In genomic region chr9:105243015-105243686, GRCh38 we compare ENCODE assay signal across 9 cellular contexts. TPM values are rescaled to one million over a fixed set of nuclear protein-coding genes. Genes with fewer than 3 reads are reported as not detected.
DNase-seq lines count a peak whose midpoint lies in the region; ATAC-seq and TF ChIP-seq lines count a peak whose summit lies in the region.
"Had no signal": no experiment of that assay in that cellular context is flagged by ENCODE, and none has a peak within 500 bp of the region (broad histone marks: within the 10 kb centered on the region; RNA-seq: fewer than 3 reads in every experiment).

No MANE protein-coding gene starts in this region.

- H3K27me3 ChIP-seq in CD4-positive, alpha-beta T cell (ENCODE audit: control insufficient read depth, insufficient read depth, low read length): peaks cover 6% of the 10 kb centered on the region
- H3K27me3 ChIP-seq in NT2/D1 (ENCODE audit: insufficient read depth, insufficient read length) (no peaks in the 10 kb centered on the region), dorsolateral prefrontal cortex (no peaks in the 10 kb centered on the region)

- H3K27me3 Mint-ChIP-seq in CD4-positive, alpha-beta T cell: peaks cover 34% of the 10 kb centered on the region
- H3K27me3 Mint-ChIP-seq in nephron progenitor cell (ENCODE audit: low read depth, poor library complexity): no peaks in the 10 kb centered on the region
- peaks cover 21% of the 10 kb centered on the region for H3K27me3 Mint-ChIP-seq in activated naive CD8-positive, alpha-beta T cell treated with anti-CD3 and anti-CD28 coated beads, Interleukin-2, amount 50 U/mL, for 24 hours

- H3K4me3 ChIP-seq in NT2/D1 (ENCODE audit: insufficient read length, low read depth) (peak overlapping the region; percentile 75), dorsolateral prefrontal cortex (peak overlapping the region in 30 of 59 donors; percentile 15 to 94 (median 51))

- no peak for ATAC-seq in CD4-positive, alpha-beta T cell (ENCODE audit: poor library complexity)
- ATAC-seq in activated naive CD8-positive, alpha-beta T cell treated with anti-CD3 and anti-CD28 coated beads, Interleukin-2, amount 50 U/mL, for 24 hours: no peak
- no peak for ATAC-seq in HG03469 (IDR thresholded peaks at IDR 0.05; ENCODE audit: unreplicated experiment)

- peaks cover 45% of the 10 kb centered on the region for H3K4me1 Mint-ChIP-seq in CD4-positive, alpha-beta T cell (ENCODE audit: low read depth)
- H3K4me1 Mint-ChIP-seq in nephron progenitor cell: peaks cover 64% of the 10 kb centered on the region
- peaks cover 21% of the 10 kb centered on the region for H3K4me1 Mint-ChIP-seq in activated naive CD8-positive, alpha-beta T cell treated with anti-CD3 and anti-CD28 coated beads, Interleukin-2, amount 50 U/mL, for 24 hours

- peaks cover 7% of the 10 kb centered on the region for H3K36me3 Mint-ChIP-seq in CD4-positive, alpha-beta T cell (ENCODE audit: low read depth)
- H3K36me3 Mint-ChIP-seq in nephron progenitor cell (ENCODE audit: low read depth): no peaks in the 10 kb centered on the region
- H3K36me3 Mint-ChIP-seq in activated naive CD8-positive, alpha-beta T cell treated with anti-CD3 and anti-CD28 coated beads, Interleukin-2, amount 50 U/mL, for 24 hours (ENCODE audit: low read depth): no peaks in the 10 kb centered on the region

- no peak for DNase-seq in CD4-positive, alpha-beta T cell
- DNase-seq in NT2/D1 (ENCODE audit: low read depth, low spot score) (no peak), dorsolateral prefrontal cortex (no peak), nephron progenitor cell (no peak), AG08396 (ENCODE audit: low spot score) (no peak), NCI-H510A treated with DMSO at 0.1 percent for 48 hours (lab: John Stamatoyannopoulos, UW) (no peak)
- no peak for DNase-seq in activated naive CD8-positive, alpha-beta T cell treated with anti-CD3 and anti-CD28 coated beads, Interleukin-2, amount 50 U/mL, for 24 hours
- DNase-seq: small intestine had no signal

- no peaks in the 10 kb centered on the region for H3K9me3 ChIP-seq in CD4-positive, alpha-beta T cell (ENCODE audit: control insufficient read depth, low read length)
- H3K9me3 ChIP-seq in NT2/D1 (ENCODE audit: insufficient read depth, low read length): no peaks in the 10 kb centered on the region

- CTCF ChIA-PET in CD4-positive, alpha-beta T cell (lab: Charles Lee): interaction anchor here (0.5 kb wide), 1 partner anchor 253 kb away, joined by 3 read pairs; no protein-coding TSS in a partner anchor

- TF ChIP-seq CTCF in CD4-positive, alpha-beta T cell (IDR thresholded peaks at IDR 0.05): no peak
- no peak for TF ChIP-seq CTCF in dorsolateral prefrontal cortex (IDR thresholded peaks at IDR 0.05 in 54 of 56, conservative IDR thresholded peaks at IDR 0.05 in 2 of 56; ENCODE audit: low read depth in 1 of 56, partially characterized antibody in 56 of 56)
- no peak for TF ChIP-seq CTCF in nephron progenitor cell (IDR thresholded peaks at IDR 0.05)

- H3K36me3 ChIP-seq in NT2/D1 (ENCODE audit: insufficient read depth, insufficient read length, low read length): no peaks in the 10 kb centered on the region

- POLR2A ChIA-PET in CD4-positive, alpha-beta T cell (lab: Charles Lee): interaction anchor here (1.7 to 2.8 kb wide), 4 partner anchors 14 to 496 kb away, joined by 6 to 21 read pairs (median 14); partner anchors contain the start of gene NIPSNAP3A

- H3K9ac ChIP-seq in NT2/D1 (ENCODE audit: insufficient read length, low read depth): peak overlapping the region; percentile 73

- no peak overlapping the region for H3K27ac ChIP-seq in CD4-positive, alpha-beta T cell (ENCODE audit: low read depth, low read length)
- H3K27ac ChIP-seq in dorsolateral prefrontal cortex: peak overlapping the region; percentile 1 to 98 (median 91)

- H3K4me1 ChIP-seq in NT2/D1 (ENCODE audit: insufficient read depth, insufficient read length): peaks cover 4% of the 10 kb centered on the region

- intact Hi-C loops in CD4-positive, alpha-beta T cell (cut with DNase I, micrococcal nuclease): loop anchor here (5.0 kb wide), 6 partner anchors 111 to 449 kb away; partner anchors contain the start of genes ABCA1 (in 1 of the 2), FKTN (in 1 of the 2) and TMEM38B (in 1 of the 2)
- intact Hi-C loops in dorsolateral prefrontal cortex (cut with DNase I): loop anchor here (5.0 to 10.0 kb wide), 9 partner anchors 54 to 381 kb away; partner anchors contain the start of gene ABCA1 (in 2 of the 2)

- H3K9me3 Mint-ChIP-seq in CD4-positive, alpha-beta T cell: no peaks in the 10 kb centered on the region
- no peaks in the 10 kb centered on the region for H3K9me3 Mint-ChIP-seq in nephron progenitor cell
- H3K9me3 Mint-ChIP-seq in activated naive CD8-positive, alpha-beta T cell treated with anti-CD3 and anti-CD28 coated beads, Interleukin-2, amount 50 U/mL, for 24 hours: no peaks in the 10 kb centered on the region

- H3K27ac Mint-ChIP-seq in CD4-positive, alpha-beta T cell: peak overlapping the region; percentile 88
- peak overlapping the region; percentile 91 for H3K27ac Mint-ChIP-seq in nephron progenitor cell
- H3K27ac Mint-ChIP-seq in activated naive CD8-positive, alpha-beta T cell treated with anti-CD3 and anti-CD28 coated beads, Interleukin-2, amount 50 U/mL, for 24 hours: no peak overlapping the region

- peak overlapping the region; percentile 91 for H3K4me3 Mint-ChIP-seq in CD4-positive, alpha-beta T cell
- H3K4me3 Mint-ChIP-seq in nephron progenitor cell: peak overlapping the region; percentile 51
- no peak overlapping the region for H3K4me3 Mint-ChIP-seq in activated naive CD8-positive, alpha-beta T cell treated with anti-CD3 and anti-CD28 coated beads, Interleukin-2, amount 50 U/mL, for 24 hours

RNA-seq across cellular contexts. Expression of gene SLC44A1, which starts 1.3 kb away (rescaled TPM):
- 1 to 10 TPM; 5.1 to 5.9 TPM for total RNA-seq in CD4-positive, alpha-beta T cell
- total RNA-seq in dorsolateral prefrontal cortex: 100 to 1,000 TPM in 103 of 120 experiments, 10 to 100 TPM in 17; 60.7 to 602 (median 176) TPM

Comparison
In these comparisons a context has a peak if more than half of its experiments do, and no peak if none do; other contexts are left out.
1. RNA of gene SLC44A1, which starts 1.3 kb away (total RNA-seq): 60.7 to 602 TPM in dorsolateral prefrontal cortex; 5.1 to 5.9 TPM in CD4-positive, alpha-beta T cell; every median in the first group is over 4 times any median in the second.